11 cellular contexts compared by ENCODE assay signal in genomic region chr7:5635461-5636445, GRCh38. TPM values are rescaled to one million over a fixed set of nuclear protein-coding genes. Genes with fewer than 3 reads are reported as not detected.
A peak's percentile ranks its signal among the peaks of the same experiment; 100 is the strongest.
DNase-seq lines count a peak whose midpoint lies in the region; ATAC-seq, FAIRE-seq and TF ChIP-seq lines count a peak whose summit lies in the region.
"Had no signal": no experiment of that assay in that cellular context is flagged by ENCODE, and none has a peak within 500 bp of the region (broad histone marks: within the 10 kb centered on the region; RNA-seq: fewer than 3 reads in every experiment).

No MANE protein-coding gene starts in this region.

- no peaks in the 10 kb centered on the region for H3K9me2 ChIP-seq in Loucy (replicated peaks; ENCODE audit: low read depth, low read length)

- no peak for FAIRE-seq in kidney (lab: Jason Lieb, UNC)

- intact Hi-C loops in body of pancreas (cut with DNase I): no loop called here
- intact Hi-C loops in left colon (cut with DNase I, micrococcal nuclease): no loop called here
- intact Hi-C loops in kidney (cut with DNase I): no loop called here

- H3F3A ChIP-seq in Loucy (ENCODE audit: low read depth): no peaks in the 10 kb centered on the region

- H3K4me1 ChIP-seq in Loucy (ENCODE audit: insufficient read depth, low read length, poor library complexity, severe bottlenecking) (peaks cover 18% of the 10 kb centered on the region), body of pancreas (peaks cover 41% of the 10 kb centered on the region), kidney (ENCODE audit: control insufficient read depth in 1 of 2, insufficient read depth in 1 of 2, low read depth in 1 of 2, low read length in 2 of 2) (peaks cover 13 to 21% of the 10 kb centered on the region in 2 donors)

- H3K36me3 ChIP-seq in Loucy (ENCODE audit: insufficient read depth, low read length): peaks cover 38% of the 10 kb centered on the region; the same call in 1 of the 2 replicates
- H3K36me3 ChIP-seq in body of pancreas (replicated peaks in 1 of 2; ENCODE audit: insufficient read depth in 1 of 2, low read depth in 2 of 2): peaks cover 0 to 4% of the 10 kb centered on the region in 2 donors
- H3K36me3 ChIP-seq in kidney (ENCODE audit: control insufficient read depth in 1 of 2, insufficient read depth in 2 of 2, low read length in 2 of 2): peaks cover 6 to 7% of the 10 kb centered on the region in 2 donors
- H3K36me3 ChIP-seq: prostate gland had no signal

- ATAC-seq in body of pancreas: peak; percentile 4
- ATAC-seq in left colon: peak; percentile 65
- no peak for ATAC-seq in GM18511 (IDR thresholded peaks at IDR 0.05; ENCODE audit: unreplicated experiment)

- H3K4me3 ChIP-seq in Loucy (ENCODE audit: low read length, poor library complexity, severe bottlenecking): no peak overlapping the region
- no peak overlapping the region for H3K4me3 ChIP-seq in body of pancreas
- H3K4me3 ChIP-seq in kidney (ENCODE audit: low read length in 2 of 2): no peak overlapping the region
- H3K4me3 ChIP-seq: prostate gland had no signal

- no peak for TF ChIP-seq CTCF in Loucy (conservative IDR thresholded peaks at IDR 0.05; ENCODE audit: low read length)
- no peak for TF ChIP-seq CTCF in body of pancreas (IDR thresholded peaks at IDR 0.05)
- no peak for TF ChIP-seq CTCF in kidney (IDR thresholded peaks at IDR 0.05; ENCODE audit: borderline replicate concordance, extremely low read depth, insufficient read depth)

- H2AFZ ChIP-seq in Loucy (ENCODE audit: low read length): no peak overlapping the region

- H4K20me1 ChIP-seq in Loucy (ENCODE audit: insufficient read depth, low read length, poor library complexity, severe bottlenecking): no peaks in the 10 kb centered on the region

- 57 to 59% methylated on average over 12 of the region's 12 CpGs for WGBS in body of pancreas, 2 donors

- no peaks in the 10 kb centered on the region for H3K27me3 ChIP-seq in Loucy (ENCODE audit: insufficient read depth, low read length, poor library complexity, severe bottlenecking)
- H3K27me3 ChIP-seq in body of pancreas: no peaks in the 10 kb centered on the region

- H3K27ac ChIP-seq in body of pancreas: peak overlapping the region in 3 of 4 donors; percentile 5 to 67 (median 67)
- peak overlapping the region in 1 of 2 donors; percentile 26 for H3K27ac ChIP-seq in kidney (ENCODE audit: low read depth in 2 of 2, low read length in 2 of 2)

- peak overlapping the region; percentile 42 for H3K9ac ChIP-seq in Loucy (ENCODE audit: low read depth, low read length, poor library complexity, severe bottlenecking)
- no peak overlapping the region for H3K9ac ChIP-seq in kidney (ENCODE audit: low read length in 2 of 2)

- H3K9me3 ChIP-seq in Loucy (ENCODE audit: insufficient read depth, low read depth, low read length): no peaks in the 10 kb centered on the region
- H3K9me3 ChIP-seq in body of pancreas: no peaks in the 10 kb centered on the region
- no peaks in the 10 kb centered on the region for H3K9me3 ChIP-seq in kidney (ENCODE audit: control insufficient read depth in 1 of 2, low read length in 2 of 2)
- H3K9me3 ChIP-seq: prostate gland had no signal

- TF ChIP-seq POLR2A in body of pancreas (IDR thresholded peaks at IDR 0.05): no peak

- H3K4me2 ChIP-seq in Loucy (ENCODE audit: low read depth, low read length, poor library complexity, severe bottlenecking): no peak overlapping the region

- DNase-seq in body of pancreas: no peak
- DNase-seq in left colon: no peak
- DNase-seq in superior temporal gyrus (ENCODE audit: extremely low spot score): peak; percentile 91
- DNase-seq in 8988T: no peak
- no peak for DNase-seq in NCI-H128 (lab: John Stamatoyannopoulos, UW; ENCODE audit: unreplicated experiment)
- no peak for DNase-seq in kidney
- DNase-seq: activated effector memory CD4-positive, alpha-beta T cell treated with Interleukin-2 at 50 U/mL for 16 hours; NCI-H2029 had no signal

- H3K79me2 ChIP-seq in Loucy (ENCODE audit: insufficient read depth, low read length): no peaks in the 10 kb centered on the region

RNA-seq across cellular contexts. Expression of gene FSCN1, which starts 43.1 kb away (rescaled TPM):
- total RNA-seq in body of pancreas (10 to 100 TPM; 11.2 to 15.6 TPM), left colon (10 to 100 TPM in 1 of 2 donors, 1 to 10 TPM in 1; 4.7 to 10.4 TPM), kidney (41.8 TPM)
- polyA plus RNA-seq in kidney (ENCODE audit: insufficient read depth, low read depth, low replicate concordance): 22.5 TPM
